ENCODE assay signal across 8 cellular contexts in the genomic region with DNA sequence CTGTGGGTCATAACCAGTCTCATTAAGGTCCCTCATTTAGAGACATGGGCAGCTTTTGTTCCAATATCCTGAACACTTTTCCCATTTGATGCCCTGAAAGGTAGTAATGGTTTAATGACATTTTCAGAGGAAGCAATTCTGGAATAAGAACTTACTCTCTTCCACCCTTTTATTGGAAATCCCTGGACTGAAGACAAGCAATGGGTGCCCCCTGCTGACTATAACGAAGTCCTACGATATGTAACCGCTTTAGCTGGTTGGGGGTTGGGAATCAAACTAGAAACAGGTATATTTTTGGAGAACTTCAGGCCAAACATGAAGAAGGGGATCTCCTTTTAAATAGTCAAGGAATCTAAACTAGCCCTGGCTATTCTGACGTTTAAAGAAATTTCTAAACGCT. TPM values are rescaled to one million over a fixed set of nuclear protein-coding genes. Genes with fewer than 3 reads are reported as not detected.
DNase-seq lines count a peak whose midpoint lies in the region; ATAC-seq and TF ChIP-seq lines count a peak whose summit lies in the region.

No MANE protein-coding gene starts in this region.

- H3K36me3 Mint-ChIP-seq in Caco-2 (ENCODE audit: insufficient read depth, unreplicated experiment) = peaks cover 73% of the 10 kb centered on the region

- peaks cover 60% of the 10 kb centered on the region for H3K79me2 ChIP-seq in SK-N-SH (ENCODE audit: insufficient read depth)

- no TSS peak for BruUV-seq in Caco-2 (replicated peaks; lab: Mats Ljungman, UMichigan)

- H3K27ac ChIP-seq in SK-N-SH (ENCODE audit: low read depth in 2 of 2, low read length in 1 of 2) = no peak overlapping the region

- TF ChIP-seq CTCF in Caco-2 (IDR thresholded peaks at IDR 0.05; ENCODE audit: insufficient read depth in 1 of 2, low read depth in 1 of 2, low read length in 1 of 2, severe bottlenecking in 1 of 2, unreplicated experiment in 1 of 2) (peak; percentile 53 to 61), SK-N-SH (IDR thresholded peaks at IDR 0.05) (peak; percentile 68)

- no peaks in the 10 kb centered on the region for H3K9me3 Mint-ChIP-seq in Caco-2 (ENCODE audit: unreplicated experiment)

- no peak overlapping the region for H3K4me2 ChIP-seq in SK-N-SH

- peak; percentile 80 for TF ChIP-seq RAD21 in SK-N-SH (IDR thresholded peaks at IDR 0.05; ENCODE audit: low read length)

- intact Hi-C loops in Caco-2 (cut with micrococcal nuclease; ENCODE audit: unreplicated experiment) (loop anchor here (1.0 kb wide), 2 partner anchors 54 to 59 kb away; a partner anchor contains a TSS), head of caudate nucleus (cut with DNase I) (loop anchor here (5.0 kb wide), 1 partner anchor 60 kb away; no protein-coding TSS in a partner anchor)

- H3K36me3 ChIP-seq in Caco-2 (ENCODE audit: control insufficient read depth, insufficient read depth, low read length) = no peaks in the 10 kb centered on the region; the same call in 1 of the 2 replicates
- peaks cover 59 to 85% of the 10 kb centered on the region in 2 experiments for H3K36me3 ChIP-seq in SK-N-SH (replicated peaks in 1 of 2; ENCODE audit: control insufficient read depth in 1 of 2, insufficient read depth in 2 of 2, low read length in 1 of 2)

- H4K20me1 ChIP-seq in SK-N-SH (ENCODE audit: insufficient read depth) = no peaks in the 10 kb centered on the region; the same call in 1 of the 2 replicates

- H3K4me1 ChIP-seq in Caco-2 = no peaks in the 10 kb centered on the region
- H3K4me1 ChIP-seq in SK-N-SH (ENCODE audit: control insufficient read depth in 1 of 2, insufficient read depth in 2 of 2, low read depth in 1 of 2, low read length in 1 of 2) = no peaks in the 10 kb centered on the region

- no peak for TF ChIP-seq EP300 in SK-N-SH (IDR thresholded peaks at IDR 0.05; ENCODE audit: borderline replicate concordance in 1 of 2, low read depth in 1 of 2, low read length in 1 of 2)

- ATAC-seq in HG02763 (IDR thresholded peaks at IDR 0.05; ENCODE audit: unreplicated experiment) = no peak

- H3K4me3 ChIP-seq in Caco-2 (ENCODE audit: low read depth, low read length) (no peak overlapping the region), SK-N-SH (ENCODE audit: low read depth in 2 of 2, low read length in 1 of 2) (no peak overlapping the region; a peak in 1 of 4 replicates), skeletal muscle cell (ENCODE audit: low read depth, low read length) (no peak overlapping the region)

- 63% methylated on average over 5 of the region's 5 CpGs for WGBS in SK-N-SH (ENCODE audit: low lambda C conversion rate)

- H3K27me3 Mint-ChIP-seq in Caco-2 (ENCODE audit: insufficient read depth, unreplicated experiment) = no peaks in the 10 kb centered on the region

- no peaks in the 10 kb centered on the region for H3K9me2 ChIP-seq in SK-N-SH

- H3K4me1 Mint-ChIP-seq in Caco-2 (ENCODE audit: low read depth, unreplicated experiment) = peaks cover 7% of the 10 kb centered on the region

- H3K4me3 Mint-ChIP-seq in Caco-2 (ENCODE audit: unreplicated experiment) = no peak overlapping the region

- no peaks in the 10 kb centered on the region for H3K9me3 ChIP-seq in Caco-2
- no peaks in the 10 kb centered on the region for H3K9me3 ChIP-seq in SK-N-SH

- peak overlapping the region; percentile 32 for H3K27ac Mint-ChIP-seq in Caco-2 (ENCODE audit: unreplicated experiment)

- H3K9ac ChIP-seq in SK-N-SH = no peak overlapping the region

- DNase-seq in Caco-2 (peak in 1 of 2 experiments; percentile 56), HEK293T (ENCODE audit: extremely low spot score) (peak; percentile 55), SK-N-SH (peak; percentile 68), head of caudate nucleus (peak in 35 of 42 donors; percentile 12 to 78 (median 53)), skeletal muscle cell (ENCODE audit: low read depth) (peak; percentile 14), HK-2 (ENCODE audit: unreplicated experiment) (no peak)
- no peak for DNase-seq in activated naive CD4-positive, alpha-beta T cell treated with anti-CD3 and anti-CD28 coated beads, Interleukin-2, amount 50 U/mL, for 16 hours

- POLR2A ChIA-PET in Caco-2 (lab: Charles Lee) = no interaction called here
- POLR2A ChIA-PET in HEK293T (lab: Yijun Ruan, JAX) = no interaction called here
- POLR2A ChIA-PET in SK-N-SH (lab: Yijun Ruan, JAX) = no interaction called here

- no peaks in the 10 kb centered on the region for H3K27me3 ChIP-seq in Caco-2 (replicated peaks; ENCODE audit: control insufficient read depth, insufficient read depth, low read length)
- H3K27me3 ChIP-seq in SK-N-SH (ENCODE audit: insufficient read depth) = no peaks in the 10 kb centered on the region

- CTCF ChIA-PET in Caco-2 (lab: Charles Lee) (interaction anchor here (0.6 to 3.0 kb wide), 7 partner anchors 8 to 59 kb away, joined by 3 to 37 read pairs (median 3); a partner anchor contains a TSS), HEK293T (lab: Yijun Ruan, JAX) (interaction anchor here (0.6 to 4.3 kb wide), 5 partner anchors 9 to 58 kb away, joined by 3 to 32 read pairs (median 5); a partner anchor contains a TSS), SK-N-SH (lab: Yijun Ruan, JAX) (interaction anchor here (0.6 to 19.8 kb wide), 26 partner anchors 8 to 183 kb away, joined by 3 to 358 read pairs (median 5); a partner anchor contains a TSS)

- H2AFZ ChIP-seq in SK-N-SH (ENCODE audit: low read depth) = no peak overlapping the region

- peaks cover 14% of the 10 kb centered on the region for H3F3A ChIP-seq in SK-N-SH (replicated peaks; ENCODE audit: insufficient read depth)

TF ChIP-seq in HEK293T, 16 proteins besides CTCF, POLR2A, EP300 and RAD21 (continues in another document):
- no peak for TF ChIP-seq FOXM1 (IDR thresholded peaks at IDR 0.05; ENCODE audit: borderline replicate concordance)
- TF ChIP-seq BHLHE40 (IDR thresholded peaks at IDR 0.05; ENCODE audit: borderline replicate concordance) = no peak
- TF ChIP-seq TARDBP (IDR thresholded peaks at IDR 0.05) = no peak
- TF ChIP-seq SUZ12 (IDR thresholded peaks at IDR 0.05) = no peak
- no peak for TF ChIP-seq LEF1 (IDR thresholded peaks at IDR 0.05; ENCODE audit: borderline replicate concordance)
- no peak for TF ChIP-seq FOXK2 (IDR thresholded peaks at IDR 0.05)
- TF ChIP-seq ZNF384 (IDR thresholded peaks at IDR 0.05) = no peak
- TF ChIP-seq HDGF (IDR thresholded peaks at IDR 0.05; ENCODE audit: borderline replicate concordance) = no peak
- no peak for TF ChIP-seq FOXA1 (IDR thresholded peaks at IDR 0.05)
- TF ChIP-seq, protein P1, sequence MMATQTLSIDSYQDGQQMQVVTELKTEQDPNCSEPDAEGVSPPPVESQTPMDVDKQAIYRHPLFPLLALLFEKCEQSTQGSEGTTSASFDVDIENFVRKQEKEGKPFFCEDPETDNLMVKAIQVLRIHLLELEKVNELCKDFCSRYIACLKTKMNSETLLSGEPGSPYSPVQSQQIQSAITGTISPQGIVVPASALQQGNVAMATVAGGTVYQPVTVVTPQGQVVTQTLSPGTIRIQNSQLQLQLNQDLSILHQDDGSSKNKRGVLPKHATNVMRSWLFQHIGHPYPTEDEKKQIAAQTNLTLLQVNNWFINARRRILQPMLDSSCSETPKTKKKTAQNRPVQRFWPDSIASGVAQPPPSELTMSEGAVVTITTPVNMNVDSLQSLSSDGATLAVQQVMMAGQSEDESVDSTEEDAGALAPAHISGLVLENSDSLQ (IDR thresholded peaks at IDR 0.05) = no peak
- TF ChIP-seq SP1 (IDR thresholded peaks at IDR 0.05) = no peak
- TF ChIP-seq CTBP1 (IDR thresholded peaks at IDR 0.05; ENCODE audit: borderline replicate concordance) = no peak

TF ChIP-seq in SK-N-SH, 30 proteins besides CTCF, POLR2A, EP300 and RAD21:
- TF ChIP-seq SMC3 (IDR thresholded peaks at IDR 0.05; ENCODE audit: low read depth, low read length) (peak; percentile 68), CHD2 (IDR thresholded peaks at IDR 0.05; ENCODE audit: low read length, partially characterized antibody) (peak; percentile 62), NRF1 (IDR thresholded peaks at IDR 0.05; ENCODE audit: low read depth, low read length) (no peak)

RNA-seq across cellular contexts. Expression of a gene that starts 20.5 kb away (rescaled TPM):
- 70.9 and 77.6 TPM in 2 replicates for total RNA-seq in Caco-2 (2022)
- 65.8 and 66.9 TPM in 2 replicates for polyA plus RNA-seq in SK-N-SH (2012; rRNA removed)
- 92.0 and 146 TPM in 2 replicates for polyA plus RNA-seq in SK-N-SH (2012; cell fraction: cytosol; rRNA removed)
- polyA plus RNA-seq in SK-N-SH (2012; cell fraction: nucleus; rRNA removed) = 23.2 and 38.0 TPM in 2 replicates

RNA-seq across cellular contexts. Expression of a gene that starts 20.8 kb away (rescaled TPM):
- 44.0 and 48.3 TPM in 2 replicates for total RNA-seq in Caco-2 (2022)
- 35.2 and 37.3 TPM in 2 replicates for polyA plus RNA-seq in SK-N-SH (2012; rRNA removed)
- 33.4 and 34.1 TPM in 2 replicates for polyA plus RNA-seq in SK-N-SH (2012; cell fraction: cytosol; rRNA removed)
- 25.2 and 27.5 TPM in 2 replicates for polyA plus RNA-seq in SK-N-SH (2012; cell fraction: nucleus; rRNA removed)

RNA-seq across cellular contexts. Expression of a gene that starts 32.3 kb away (rescaled TPM):
- 21.1 and 24.5 TPM in 2 replicates for total RNA-seq in Caco-2 (2022)
- polyA plus RNA-seq in SK-N-SH (2012; rRNA removed) = 11.0 and 15.4 TPM in 2 replicates
- polyA plus RNA-seq in SK-N-SH (2012; cell fraction: cytosol; rRNA removed) = 15.9 and 16.6 TPM in 2 replicates
- 7.5 and 9.3 TPM in 2 replicates for polyA plus RNA-seq in SK-N-SH (2012; cell fraction: nucleus; rRNA removed)

RNA-seq across cellular contexts. Expression of a gene that starts 45.7 kb away (rescaled TPM):
- total RNA-seq in Caco-2 (2022) = 1.9 and 2.2 TPM in 2 replicates
- polyA plus RNA-seq in SK-N-SH (2012; rRNA removed) = 5.7 and 6.8 TPM in 2 replicates
- 3.1 and 3.8 TPM in 2 replicates for polyA plus RNA-seq in SK-N-SH (2012; cell fraction: cytosol; rRNA removed)
- 13.5 and 15.4 TPM in 2 replicates for polyA plus RNA-seq in SK-N-SH (2012; cell fraction: nucleus; rRNA removed)

RNA-seq across cellular contexts. Expression of a gene that starts 54.1 kb away (rescaled TPM):
- 11.0 and 13.3 TPM in 2 replicates for total RNA-seq in Caco-2 (2022)
- 6.9 and 9.4 TPM in 2 replicates for polyA plus RNA-seq in SK-N-SH (2012; rRNA removed)
- polyA plus RNA-seq in SK-N-SH (2012; cell fraction: cytosol; rRNA removed) = 5.3 and 8.8 TPM in 2 replicates
- 7.2 and 8.0 TPM in 2 replicates for polyA plus RNA-seq in SK-N-SH (2012; cell fraction: nucleus; rRNA removed)

Comparison
In these comparisons a context has a peak if more than half of its experiments do, and no peak if none do; other contexts are left out.
1. DNase-seq: peak in HEK293T (single experiment), SK-N-SH (single experiment), head of caudate nucleus (35 of 42) and skeletal muscle cell (single experiment); none in HK-2 (single experiment) and activated naive CD4-positive, alpha-beta T cell treated with anti-CD3 and anti-CD28 coated beads, Interleukin-2, amount 50 U/mL, for 16 hours (single experiment).